8 cellular contexts compared by ENCODE assay signal in the genomic region with DNA sequence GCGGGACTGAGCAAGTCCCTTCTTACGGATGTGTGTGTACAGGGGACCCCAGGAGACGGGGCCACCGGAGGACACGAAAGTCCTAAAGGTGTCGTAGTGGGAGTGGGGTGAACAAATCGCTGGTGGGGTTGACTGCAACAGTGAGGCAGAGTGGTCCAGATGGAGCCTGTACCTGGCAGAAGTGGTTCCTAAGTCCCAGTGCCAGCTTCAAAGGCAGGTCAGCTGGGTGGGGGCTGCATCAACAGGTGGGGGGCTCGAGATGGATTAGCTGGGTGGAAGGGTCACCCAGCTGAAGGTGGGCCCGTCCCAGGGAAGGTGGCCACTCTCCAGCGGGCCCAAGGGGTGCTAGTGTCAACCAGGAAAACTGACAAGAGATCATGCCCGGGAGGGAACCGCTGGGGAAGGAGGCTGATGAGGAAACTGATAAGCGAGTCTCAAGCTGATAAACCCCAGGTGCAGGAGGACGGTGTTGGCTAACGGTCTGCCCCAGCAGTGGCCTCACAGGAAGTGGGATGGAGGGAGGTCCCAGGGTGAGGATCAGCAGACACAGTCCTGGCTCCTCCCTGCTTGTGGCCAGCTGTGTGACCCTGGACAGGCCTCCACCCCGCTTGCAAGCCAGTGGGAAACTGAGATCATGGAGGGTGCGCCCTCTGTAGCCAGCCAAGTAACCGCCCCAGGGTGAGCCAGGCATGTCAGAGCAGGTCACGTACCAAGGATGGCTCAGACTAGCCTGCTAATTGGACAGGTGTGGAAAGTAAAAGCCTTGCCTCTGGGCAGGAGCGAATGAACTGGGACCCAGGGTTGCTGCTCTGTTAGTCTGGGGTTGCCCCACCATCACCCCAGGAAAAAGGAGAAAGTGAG. TPM values are rescaled to one million over a fixed set of nuclear protein-coding genes. Genes with fewer than 3 reads are reported as not detected.
DNase-seq lines count a peak whose midpoint lies in the region; ATAC-seq and TF ChIP-seq lines count a peak whose summit lies in the region.

No MANE protein-coding gene starts in this region.

- H3K18ac ChIP-seq in neuronal stem cell (ENCODE audit: low read length), result peak overlapping the region; percentile 99

- H2AFZ ChIP-seq in neuronal stem cell (ENCODE audit: low read length), result no peak overlapping the region

- H3K27me3 ChIP-seq in foreskin keratinocyte (no peaks in the 10 kb centered on the region), neuronal stem cell (ENCODE audit: control insufficient read depth in 3 of 3, insufficient read depth in 3 of 3, low read depth in 1 of 3, low read length in 3 of 3) (no peaks in the 10 kb centered on the region)

- POLR2A ChIA-PET in HEK293 (lab: Yijun Ruan, JAX), result interaction anchor here (0.6 to 1.2 kb wide), 6 partner anchors 9 to 763 kb away, joined by 3 to 4 read pairs (median 3); partner anchors contain the start of gene KAT8

- peak overlapping the region; percentile 99 for H2BK5ac ChIP-seq in neuronal stem cell (ENCODE audit: low read length)

- no CpG with 5 or more reads among the region's 20 CpGs for WGBS in neuronal stem cell (ENCODE audit: extremely low coverage in 2 of 2, insufficient read length in 2 of 2, insufficient replicate concordance in 1 of 2), 2 donors

- H3K9ac ChIP-seq in neuronal stem cell (ENCODE audit: low read depth, low read length, poor library complexity), result peak overlapping the region; percentile 99

- H3K23ac ChIP-seq in neuronal stem cell (ENCODE audit: low read depth, low read length, poor library complexity), result peak overlapping the region; percentile 92

- H2BK15ac ChIP-seq in neuronal stem cell (ENCODE audit: low read length), result peak overlapping the region; percentile 55

- H3K4me3 ChIP-seq in HEK293 (ENCODE audit: low read depth, low read length) (peak overlapping the region; percentile 69), neuronal stem cell (ENCODE audit: low read length in 2 of 2) (peak overlapping the region; percentile 80 to 96)

- CTCF ChIA-PET in HEK293 (lab: Yijun Ruan, JAX), result interaction anchor here (0.8 to 1.5 kb wide), 4 partner anchors 9 to 88 kb away, joined by 3 to 6 read pairs (median 4); no protein-coding TSS in a partner anchor

- no peak overlapping the region for H2BK120ac ChIP-seq in neuronal stem cell (ENCODE audit: low read depth, low read length)

- ATAC-seq in activated T-cell treated with anti-CD3 and anti-CD28 coated beads, Interleukin-2, amount 50 U/mL, for 4 hours, result peak; percentile 27 to 44
- peak; percentile 80 for ATAC-seq in foreskin keratinocyte

- H3K27ac ChIP-seq in HEK293 (ENCODE audit: extremely low read depth, low read depth, low read length), result peak overlapping the region; percentile 45; the same call in 1 of the 2 replicates
- H3K27ac ChIP-seq in foreskin keratinocyte, result no peak overlapping the region
- peak overlapping the region; percentile 52 for H3K27ac ChIP-seq in neuronal stem cell (replicated peaks; ENCODE audit: low read length)

- H3K9me3 ChIP-seq in HEK293 (ENCODE audit: control insufficient read depth, insufficient read depth, low read depth, low read length) (no peaks in the 10 kb centered on the region), neuronal stem cell (replicated peaks in 1 of 2; ENCODE audit: control insufficient read depth in 2 of 2, insufficient read depth in 1 of 2, low read depth in 1 of 2, low read length in 2 of 2) (no peaks in the 10 kb centered on the region)

- peaks cover 4 to 19% of the 10 kb centered on the region in 2 experiments; a peak in 2 of 3 replicates for H3K36me3 ChIP-seq in HEK293 (ENCODE audit: control insufficient read depth in 2 of 2, insufficient read depth in 1 of 2, low read length in 2 of 2)
- H3K36me3 ChIP-seq in neuronal stem cell (replicated peaks in 1 of 2; ENCODE audit: control insufficient read depth in 2 of 2, insufficient read depth in 2 of 2, low read length in 2 of 2), result peaks cover 11 to 19% of the 10 kb centered on the region in 2 donors

- peak overlapping the region; percentile 69 for H2BK12ac ChIP-seq in neuronal stem cell (ENCODE audit: low read length)

- H3K4ac ChIP-seq in neuronal stem cell (ENCODE audit: low read length), result peak overlapping the region; percentile 58

- peak overlapping the region; percentile 97 for H2AK5ac ChIP-seq in neuronal stem cell (ENCODE audit: low read depth, low read length)

- H3K27me3 Mint-ChIP-seq in activated T-cell treated with anti-CD3 and anti-CD28 coated beads, Interleukin-2, amount 50 U/mL, for 4 hours (ENCODE audit: low read depth), result no peaks in the 10 kb centered on the region

- H3K4me2 ChIP-seq in neuronal stem cell (ENCODE audit: insufficient read depth, low read length, poor library complexity, severe bottlenecking), result peak overlapping the region; percentile 99

- no peak overlapping the region for H4K8ac ChIP-seq in neuronal stem cell (ENCODE audit: low read depth, low read length)

- peaks cover 14% of the 10 kb centered on the region for H3K79me1 ChIP-seq in neuronal stem cell (ENCODE audit: low read depth, low read length)

- H3K14ac ChIP-seq in neuronal stem cell (ENCODE audit: low read length), result peak overlapping the region; percentile 90

- no peaks in the 10 kb centered on the region for H3K9me3 Mint-ChIP-seq in activated T-cell treated with anti-CD3 and anti-CD28 coated beads, Interleukin-2, amount 50 U/mL, for 4 hours

- peaks cover 17% of the 10 kb centered on the region for H3K4me1 Mint-ChIP-seq in activated T-cell treated with anti-CD3 and anti-CD28 coated beads, Interleukin-2, amount 50 U/mL, for 4 hours (ENCODE audit: low read depth)

- no peak for TF ChIP-seq CTCF in HEK293 (tag by site-specific recombination; IDR thresholded peaks at IDR 0.05)
- peak; percentile 54 for TF ChIP-seq CTCF in foreskin keratinocyte (conservative IDR thresholded peaks at IDR 0.05)

- peaks cover 7% of the 10 kb centered on the region for H3K36me3 Mint-ChIP-seq in activated T-cell treated with anti-CD3 and anti-CD28 coated beads, Interleukin-2, amount 50 U/mL, for 4 hours (ENCODE audit: insufficient read depth)

- H4K91ac ChIP-seq in neuronal stem cell (ENCODE audit: low read depth, low read length, poor library complexity), result no peak overlapping the region

- peak overlapping the region; percentile 82 for H3K4me3 Mint-ChIP-seq in activated T-cell treated with anti-CD3 and anti-CD28 coated beads, Interleukin-2, amount 50 U/mL, for 4 hours

- H3K4me1 ChIP-seq in HEK293 (ENCODE audit: control insufficient read depth, insufficient read depth, low read length) (peaks cover 2% of the 10 kb centered on the region; the same call in 1 of the 2 replicates), foreskin keratinocyte (peaks cover 4% of the 10 kb centered on the region), neuronal stem cell (ENCODE audit: control insufficient read depth in 2 of 2, insufficient read depth in 1 of 2, low read depth in 1 of 2, low read length in 2 of 2) (peaks cover 24 to 26% of the 10 kb centered on the region in 2 donors)

- DNase-seq in activated CD4-positive, alpha-beta T cell treated with anti-CD3 and anti-CD28 coated beads for 48 hours, result peak; percentile 66
- DNase-seq in activated CD4-positive, alpha-beta T cell treated with anti-CD3 and anti-CD28 coated beads for 1 hour, result no peak
- peak; percentile 91 for DNase-seq in NCI-H2196 treated with DMSO at 0.1 percent for 48 hours (lab: John Stamatoyannopoulos, UW; ENCODE audit: unreplicated experiment)
- DNase-seq in activated T-cell treated with anti-CD3 and anti-CD28 coated beads, Interleukin-2, amount 50 U/mL, for 4 hours, result no peak
- DNase-seq in foreskin keratinocyte, result peak; percentile 93 to 96
- no peak for DNase-seq in neuronal stem cell (ENCODE audit: low spot score)
- DNase-seq in NCI-H2029 (lab: John Stamatoyannopoulos, UW), result no peak

TF ChIP-seq in HEK293, 187 proteins besides CTCF, POLR2A, EP300 and RAD21 (continues in another document):
- TF ChIP-seq ZBTB7A (tag by site-specific recombination; IDR thresholded peaks at IDR 0.05; ENCODE audit: low read depth) (0 out of 2 replicates have a peak, but pooled peaks have one; percentile 51), ZNF785 (tag by site-specific recombination; IDR thresholded peaks at IDR 0.05) (no peak), ZNF302 (tag by site-specific recombination; IDR thresholded peaks at IDR 0.05; ENCODE audit: low read depth) (no peak), PRDM1 (tag by site-specific recombination; IDR thresholded peaks at IDR 0.05) (0 out of 2 replicates have a peak, but pooled peaks have one; percentile 32), SP7 (tag by site-specific recombination; IDR thresholded peaks at IDR 0.05) (peak; percentile 80), ZIC2 (tag by site-specific recombination; IDR thresholded peaks at IDR 0.05) (peak; percentile 99), GLIS1 (tag by site-specific recombination; IDR thresholded peaks at IDR 0.05) (peak; percentile 76), ZNF140 (tag by site-specific recombination; IDR thresholded peaks at IDR 0.05) (no peak), IKZF3 (tag by site-specific recombination; IDR thresholded peaks at IDR 0.05) (0 out of 2 replicates have a peak, but pooled peaks have one; percentile 34)

RNA-seq across cellular contexts. Expression of gene ORAI3, which starts 1.0 kb away (rescaled TPM):
- 1 to 10 TPM; 1.5 to 3.3 (median 2.8) TPM for total RNA-seq in activated T-cell treated with anti-CD3 and anti-CD28 coated beads, Interleukin-2, amount 50 U/mL, for 4 hours
- 8.4 and 9.0 TPM in 2 replicates for total RNA-seq in foreskin keratinocyte
- 9.1 and 9.2 TPM in 2 replicates for polyA plus RNA-seq in foreskin keratinocyte
- polyA plus RNA-seq in neuronal stem cell (2013, experiment 1 of 2), result 16.7 TPM
- polyA plus RNA-seq in neuronal stem cell (2013, experiment 2 of 2), result 16.5 TPM

RNA-seq across cellular contexts. Expression of gene SETD1A, which starts 7.7 kb away (rescaled TPM):
- 10 to 100 TPM; 39.3 to 49.0 (median 40.5) TPM for total RNA-seq in activated T-cell treated with anti-CD3 and anti-CD28 coated beads, Interleukin-2, amount 50 U/mL, for 4 hours
- total RNA-seq in foreskin keratinocyte, result 6.7 and 7.1 TPM in 2 replicates
- polyA plus RNA-seq in foreskin keratinocyte, result 6.0 and 6.4 TPM in 2 replicates
- 16.0 TPM for polyA plus RNA-seq in neuronal stem cell (2013, experiment 1 of 2)
- 15.3 TPM for polyA plus RNA-seq in neuronal stem cell (2013, experiment 2 of 2)

RNA-seq across cellular contexts. Expression of gene FBXL19, which starts 26.5 kb away (rescaled TPM):
- total RNA-seq in activated T-cell treated with anti-CD3 and anti-CD28 coated beads, Interleukin-2, amount 50 U/mL, for 4 hours, result 10 to 100 TPM; 25.8 to 31.3 (median 30.8) TPM
- 32.2 and 33.0 TPM in 2 replicates for total RNA-seq in foreskin keratinocyte
- polyA plus RNA-seq in foreskin keratinocyte, result 21.8 and 23.3 TPM in 2 replicates
- 60.7 TPM for polyA plus RNA-seq in neuronal stem cell (2013, experiment 1 of 2)
- polyA plus RNA-seq in neuronal stem cell (2013, experiment 2 of 2), result 57.8 TPM

RNA-seq across cellular contexts. Expression of gene HSD3B7, which starts 35.1 kb away (rescaled TPM):
- total RNA-seq in activated T-cell treated with anti-CD3 and anti-CD28 coated beads, Interleukin-2, amount 50 U/mL, for 4 hours, result 1 to 10 TPM; 1.2 to 2.0 (median 1.3) TPM
- 3.0 and 3.1 TPM in 2 replicates for total RNA-seq in foreskin keratinocyte
- polyA plus RNA-seq in foreskin keratinocyte, result 2.9 and 3.0 TPM in 2 replicates
- polyA plus RNA-seq in neuronal stem cell (2013, experiment 1 of 2), result 0.73 TPM
- 0.64 TPM for polyA plus RNA-seq in neuronal stem cell (2013, experiment 2 of 2)

RNA-seq across cellular contexts. Expression of gene CTF1, which starts 53.5 kb away (rescaled TPM):
- total RNA-seq in activated T-cell treated with anti-CD3 and anti-CD28 coated beads, Interleukin-2, amount 50 U/mL, for 4 hours, result under 1 TPM; 0.18 to 0.33 (median 0.28) TPM
- 0.95 and 1.6 TPM in 2 replicates for total RNA-seq in foreskin keratinocyte
- polyA plus RNA-seq in foreskin keratinocyte, result 3.0 and 3.2 TPM in 2 replicates
- polyA plus RNA-seq in neuronal stem cell (2013, experiment 1 of 2), result 3.7 TPM
- 4.2 TPM for polyA plus RNA-seq in neuronal stem cell (2013, experiment 2 of 2)

Comparison
In these comparisons a context has a peak if more than half of its experiments do, and no peak if none do; other contexts are left out.
1. DNase-seq: peak in activated CD4-positive, alpha-beta T cell treated with anti-CD3 and anti-CD28 coated beads for 48 hours (single experiment), NCI-H2196 treated with DMSO at 0.1 percent for 48 hours (single experiment) and foreskin keratinocyte (2 of 2); none in activated CD4-positive, alpha-beta T cell treated with anti-CD3 and anti-CD28 coated beads for 1 hour (single experiment), activated T-cell treated with anti-CD3 and anti-CD28 coated beads, Interleukin-2, amount 50 U/mL, for 4 hours (single experiment), neuronal stem cell (single experiment) and NCI-H2029 (single experiment).